8 cellular contexts compared by ENCODE assay signal in the genomic region with DNA sequence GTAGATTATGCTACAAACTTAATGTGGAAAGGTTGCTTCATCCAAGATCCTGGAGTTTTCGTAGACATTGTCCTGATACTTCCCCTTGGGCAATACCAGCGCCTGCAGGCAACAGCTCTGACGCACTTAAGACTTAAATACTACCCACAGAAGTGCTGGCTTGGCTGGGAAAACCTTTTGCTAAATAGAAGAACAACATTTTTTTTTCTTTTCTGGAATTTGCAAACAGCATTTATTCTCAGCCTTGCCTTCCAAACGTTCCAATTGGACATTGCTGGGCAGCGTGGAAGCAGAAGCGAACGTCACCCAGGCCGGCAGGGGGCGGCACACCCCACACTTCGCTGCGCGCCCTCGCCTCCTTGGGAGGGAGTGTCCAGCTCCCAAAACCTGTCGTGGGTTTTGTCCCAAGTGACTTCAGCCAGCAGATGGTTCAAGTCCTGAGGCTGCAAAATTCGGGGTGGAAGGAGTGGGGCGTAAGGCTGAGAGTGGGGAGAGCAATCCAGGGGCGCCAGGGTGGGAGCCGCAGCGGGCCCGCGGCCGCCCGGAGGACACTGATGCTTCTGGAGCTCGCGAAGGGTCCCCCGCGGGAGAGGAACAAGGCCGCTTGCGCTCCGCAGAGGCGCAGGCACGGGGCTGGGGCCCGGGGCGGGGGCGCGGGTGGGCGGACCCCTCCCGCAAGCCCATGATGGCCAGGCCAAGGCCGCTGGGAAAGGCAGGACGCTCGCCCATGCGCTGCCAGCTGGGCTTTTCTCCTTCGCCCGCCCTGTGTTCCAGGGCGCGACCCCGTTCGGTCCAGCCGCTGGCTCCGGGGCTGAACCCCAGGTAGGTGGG.
A peak's percentile ranks its signal among the peaks of the same experiment; 100 is the strongest.
DNase-seq lines count a peak whose midpoint lies in the region; ATAC-seq, FAIRE-seq and TF ChIP-seq lines count a peak whose summit lies in the region.

No MANE protein-coding gene starts in this region.

- TF ChIP-seq CTCF in C4-2B (conservative IDR thresholded peaks at IDR 0.05): peak; percentile 86
- peak; percentile 96 for TF ChIP-seq CTCF in foreskin keratinocyte (conservative IDR thresholded peaks at IDR 0.05)
- TF ChIP-seq CTCF in neural progenitor cell (IDR thresholded peaks at IDR 0.05): peak; percentile 95

- peak overlapping the region; percentile 95 for H2AFZ ChIP-seq in neural progenitor cell (replicated peaks)

- no peaks in the 10 kb centered on the region for H3K9me3 Mint-ChIP-seq in neural progenitor cell

- H3K4me3 ChIP-seq in neural progenitor cell: peak overlapping the region; percentile 65
- H3K4me3 ChIP-seq in stomach smooth muscle (ENCODE audit: low read length in 2 of 2): peak overlapping the region; percentile 59 to 74

- peaks cover 2% of the 10 kb centered on the region for H3K4me1 Mint-ChIP-seq in neural progenitor cell

- H3K27ac Mint-ChIP-seq in neural progenitor cell: peak overlapping the region; percentile 44

- peak overlapping the region; percentile 87 for H3K4me3 Mint-ChIP-seq in neural progenitor cell

- no peak for FAIRE-seq in RCC 7860 (lab: Jason Lieb, UNC)

- peaks cover 8% of the 10 kb centered on the region for H3K27me3 ChIP-seq in foreskin keratinocyte
- H3K27me3 ChIP-seq in neural progenitor cell: peaks cover 15% of the 10 kb centered on the region
- peaks cover 0 to 3% of the 10 kb centered on the region in 2 donors for H3K27me3 ChIP-seq in stomach smooth muscle (ENCODE audit: control insufficient read depth in 1 of 2, insufficient read depth in 2 of 2, low read length in 2 of 2)

- H3K79me2 ChIP-seq in neural progenitor cell (ENCODE audit: low read depth): no peaks in the 10 kb centered on the region

- H3K36me3 Mint-ChIP-seq in neural progenitor cell: no peaks in the 10 kb centered on the region

- H3K4me1 ChIP-seq in foreskin keratinocyte (no peaks in the 10 kb centered on the region), neural progenitor cell (peaks cover 3% of the 10 kb centered on the region), stomach smooth muscle (ENCODE audit: control insufficient read depth, insufficient read depth, low read length) (no peaks in the 10 kb centered on the region)

- H3K27me3 Mint-ChIP-seq in neural progenitor cell (ENCODE audit: insufficient read depth, low read depth): peaks cover 3% of the 10 kb centered on the region

- ATAC-seq in GM19372 (IDR thresholded peaks at IDR 0.05; ENCODE audit: low read depth, unreplicated experiment): peak; percentile 80
- peak; percentile 48 for ATAC-seq in HG03469 (IDR thresholded peaks at IDR 0.05; ENCODE audit: unreplicated experiment)
- ATAC-seq in foreskin keratinocyte: peak; percentile 88

- H3K9me3 ChIP-seq in neural progenitor cell (ENCODE audit: low read depth) (no peaks in the 10 kb centered on the region), stomach smooth muscle (ENCODE audit: control insufficient read depth in 2 of 2, low read length in 2 of 2) (no peaks in the 10 kb centered on the region)

- DNase-seq in RCC 7860 (ENCODE audit: low spot score) (peak; percentile 30), activated gamma-delta T cell treated with Interleukin-2 at 50 U/mL for 16 hours (peak; percentile 51), foreskin keratinocyte (peak; percentile 24 to 44), neural progenitor cell (ENCODE audit: low spot score) (peak; percentile 89)

- H3K27ac ChIP-seq in C4-2B: no peak overlapping the region
- H3K27ac ChIP-seq in foreskin keratinocyte: peak overlapping the region; percentile 43
- no peak overlapping the region for H3K27ac ChIP-seq in neural progenitor cell
- H3K27ac ChIP-seq in stomach smooth muscle (ENCODE audit: low read length): no peak overlapping the region

- H3K36me3 ChIP-seq in neural progenitor cell (no peaks in the 10 kb centered on the region), stomach smooth muscle (ENCODE audit: control insufficient read depth in 2 of 2, insufficient read depth in 2 of 2, low read length in 2 of 2) (no peaks in the 10 kb centered on the region)

- H3F3A ChIP-seq in neural progenitor cell (ENCODE audit: low read depth): no peaks in the 10 kb centered on the region

- no peaks in the 10 kb centered on the region for H4K20me1 ChIP-seq in neural progenitor cell (ENCODE audit: low read depth)

- H3K9ac ChIP-seq in neural progenitor cell: no peak overlapping the region
- no peak overlapping the region for H3K9ac ChIP-seq in stomach smooth muscle (ENCODE audit: low read length in 2 of 2)

- peak overlapping the region; percentile 86 for H3K4me2 ChIP-seq in neural progenitor cell

Comparison
In these comparisons a context has a peak if more than half of its experiments do, and no peak if none do; other contexts are left out.
1. DNase-seq: peak in every context shown above with its lines; median percentile 89 in neural progenitor cell; 51 in activated gamma-delta T cell treated with Interleukin-2 at 50 U/mL for 16 hours; 34 in foreskin keratinocyte; 30 in RCC 7860.